In the genomic region with DNA sequence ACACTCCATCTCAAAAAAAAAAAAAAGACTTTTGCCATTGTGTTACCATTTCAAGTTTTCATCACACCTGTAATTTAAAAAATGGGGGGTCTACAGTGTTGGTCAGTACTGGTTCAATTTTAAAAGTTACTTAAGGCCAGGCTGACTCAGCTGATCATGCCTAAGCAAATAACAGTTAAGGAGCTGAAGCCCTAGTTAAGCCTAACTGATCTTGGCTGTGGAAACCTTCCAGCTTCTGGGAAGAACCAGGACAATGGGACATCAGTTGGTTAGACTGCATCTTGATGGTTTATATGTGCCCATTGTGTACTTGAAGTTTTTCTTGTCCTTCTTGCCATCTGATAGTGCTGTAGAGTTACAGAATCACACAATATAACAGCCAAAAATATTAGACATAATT, we compare ENCODE assay signal across 9 cellular contexts.
"Had no signal": no experiment of that assay in that cellular context is flagged by ENCODE, and none has a peak within 500 bp of the region (broad histone marks: within the 10 kb centered on the region; RNA-seq: fewer than 3 reads in every experiment).

No MANE protein-coding gene starts in this region.

- H3K9me3 ChIP-seq: heart right ventricle, spleen had no signal

- H3K4me3 ChIP-seq: heart right ventricle, lung, spleen had no signal

- FAIRE-seq: frontal cortex had no signal

- DNase-seq: activated CD4-positive, alpha-beta T cell treated with anti-CD3 and anti-CD28 coated beads, Interleukin-2, amount 50 U/mL, for 48 hours; activated naive CD4-positive, alpha-beta T cell treated with anti-CD3 and anti-CD28 coated beads, Interleukin-2, amount 50 U/mL, for 16 hours; heart right ventricle; left cardiac atrium; spleen had no signal

- ATAC-seq: heart right ventricle, left cardiac atrium, sciatic nerve had no signal

- H3K27ac ChIP-seq: epithelial cell of prostate had no signal

- H3K27me3 ChIP-seq: heart right ventricle, spleen had no signal
